Comparison of ENCODE assay signal across 33 cellular contexts in the genomic region with DNA sequence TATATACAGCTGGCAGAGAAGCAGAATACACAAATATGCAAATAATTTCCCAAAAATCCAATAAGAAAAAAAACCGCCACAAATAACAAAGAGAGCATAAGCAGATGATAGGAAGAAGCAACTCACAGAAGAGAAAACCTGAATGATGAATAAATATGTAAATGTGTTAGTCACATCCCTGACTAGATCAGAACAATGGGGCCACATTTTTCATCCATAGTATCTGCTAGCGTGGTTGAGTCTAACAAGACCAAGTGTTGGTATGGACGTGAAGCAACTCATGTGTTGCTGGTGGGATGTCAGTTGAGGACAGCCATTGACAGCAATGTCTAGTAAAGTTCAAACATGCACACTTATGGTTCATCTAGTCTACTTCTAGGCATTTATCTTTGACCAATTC. TPM values are rescaled to one million over a fixed set of nuclear protein-coding genes. Genes with fewer than 3 reads are reported as not detected.
"Had no signal": no experiment of that assay in that cellular context is flagged by ENCODE, and none has a peak within 500 bp of the region (broad histone marks: within the 10 kb centered on the region; RNA-seq: fewer than 3 reads in every experiment).

No MANE protein-coding gene starts in this region.

- H3K27ac ChIP-seq: ascending aorta, body of pancreas, breast epithelium, PC-9, SJCRH30, SK-N-MC had no signal

- H3K4me3 ChIP-seq: ascending aorta, body of pancreas, breast epithelium, K562, PC-9, SJCRH30, SK-N-MC had no signal

- FAIRE-seq: K562, RCC 7860, TTC549 had no signal

- DNase-seq: activated CD4-positive, alpha-beta T cell treated with anti-CD3 and anti-CD28 coated beads, Interleukin-2, amount 10 ng/mL, durations not matched to agents 24 days and 14 days; activated CD4-positive, alpha-beta T cell treated with anti-CD3 and anti-CD28 coated beads, Interleukin-2, amount 50 U/mL, for 4 hours; activated CD8-positive, alpha-beta T cell treated with anti-CD3 and anti-CD28 coated beads for 36 hours; activated gamma-delta T cell; activated naive CD4-positive, alpha-beta T cell treated with Interleukin-2 at 50 U/mL for 16 hours; activated naive CD8-positive, alpha-beta T cell treated with anti-CD3 and anti-CD28 coated beads, Interleukin-2, amount 10 ng/mL, durations not matched to agents 7 days and 5 days; activated T-cell treated with anti-CD3 and anti-CD28 coated beads, Interleukin-2, amount 50 U/mL, for 1 hour; activated T-cell treated with anti-CD3 and anti-CD28 coated beads, Interleukin-2, amount 50 U/mL, for 72 hours; amygdala; body of pancreas; caudate nucleus; NCI-H1105 treated with DMSO at 0.1 percent for 48 hours; NCI-H1436; NCI-H1694; NCI-H1930; NCI-H2081 treated with DMSO at 0.1 percent for 48 hours; NCI-H226; NCI-H446 treated with DMSO at 0.1 percent for 48 hours; NCI-H524; NCI-H69; NCI-H82; NK-92 treated with Interleukin-12 subunit alpha and Interleukin-12 subunit beta, amount 100 ng/mL, for 24 hours; PC-9; SHP77; SJCRH30 had no signal

- ATAC-seq: activated CD8-positive, alpha-beta T cell treated with anti-CD3 and anti-CD28 coated beads for 36 hours; activated T-cell treated with anti-CD3 and anti-CD28 coated beads, Interleukin-2, amount 50 U/mL, for 72 hours; body of pancreas; K562 had no signal

- H3K27me3 ChIP-seq: ascending aorta had no signal

- H3K36me3 ChIP-seq: ascending aorta, breast epithelium, SJCRH30 had no signal

RNA-seq across cellular contexts. Expression of gene SLC22A3, which starts 3.9 kb away (rescaled TPM):
- total RNA-seq: activated CD4-positive, alpha-beta T cell treated with anti-CD3 and anti-CD28 coated beads, Interleukin-2, amount 10 ng/mL, durations not matched to agents 24 days and 14 days; activated CD8-positive, alpha-beta memory T cell treated with anti-CD3 and anti-CD28 coated beads for 36 hours; activated CD8-positive, alpha-beta T cell treated with anti-CD3 and anti-CD28 coated beads for 36 hours; activated naive CD8-positive, alpha-beta T cell treated with anti-CD3 and anti-CD28 coated beads, Interleukin-2, amount 10 ng/mL, durations not matched to agents 7 days and 5 days; activated T-cell treated with anti-CD3 and anti-CD28 coated beads, Interleukin-2, amount 50 U/mL, for 72 hours; activated T-helper 2 cell treated with anti-CD3 and anti-CD28 coated beads, Interferon-gamma antibody, Interleukin-2, Interleukin-4, amounts not matched to agents 10 μg/mL and 5 μg/mL and 100 μg/mL, durations not matched to agents 14 hours and 24 hours and 36 hours; K562; PC-9; SJCRH30 had no signal
